ENCODE assay signal across 6 cellular contexts in genomic region chr12:52531563-52532300, GRCh38. TPM values are rescaled to one million over a fixed set of nuclear protein-coding genes. Genes with fewer than 3 reads are reported as not detected.
"Had no signal": no experiment of that assay in that cellular context is flagged by ENCODE, and none has a peak within 500 bp of the region (broad histone marks: within the 10 kb centered on the region; RNA-seq: fewer than 3 reads in every experiment).

No MANE protein-coding gene starts in this region.

- H3K27ac ChIP-seq: esophagus squamous epithelium, uterus had no signal

- H3K27me3 ChIP-seq: esophagus squamous epithelium, uterus had no signal

- H3K4me1 ChIP-seq: uterus had no signal

- H3K9me3 ChIP-seq: esophagus squamous epithelium, uterus had no signal

- H3K36me3 ChIP-seq: esophagus squamous epithelium, uterus had no signal

- DNase-seq: esophagus squamous epithelium, kidney glomerular epithelial cell, mesenchymal stem cell, uterus had no signal

- H3K4me3 ChIP-seq: esophagus squamous epithelium, uterus had no signal

RNA-seq across cellular contexts. Expression of gene KRT71, which starts 21.2 kb away (rescaled TPM):
- total RNA-seq: esophagus squamous epithelium, osteoblast, subcutaneous adipose tissue, uterus had no signal

RNA-seq across cellular contexts. Expression of gene KRT74, which starts 41.9 kb away (rescaled TPM):
- total RNA-seq: osteoblast, subcutaneous adipose tissue, uterus had no signal

RNA-seq across cellular contexts. Expression of gene KRT6C, which starts 58.1 kb away (rescaled TPM):
- total RNA-seq: osteoblast, subcutaneous adipose tissue had no signal
